Comparison of ENCODE assay signal across 1 cellular context in the genomic region with DNA sequence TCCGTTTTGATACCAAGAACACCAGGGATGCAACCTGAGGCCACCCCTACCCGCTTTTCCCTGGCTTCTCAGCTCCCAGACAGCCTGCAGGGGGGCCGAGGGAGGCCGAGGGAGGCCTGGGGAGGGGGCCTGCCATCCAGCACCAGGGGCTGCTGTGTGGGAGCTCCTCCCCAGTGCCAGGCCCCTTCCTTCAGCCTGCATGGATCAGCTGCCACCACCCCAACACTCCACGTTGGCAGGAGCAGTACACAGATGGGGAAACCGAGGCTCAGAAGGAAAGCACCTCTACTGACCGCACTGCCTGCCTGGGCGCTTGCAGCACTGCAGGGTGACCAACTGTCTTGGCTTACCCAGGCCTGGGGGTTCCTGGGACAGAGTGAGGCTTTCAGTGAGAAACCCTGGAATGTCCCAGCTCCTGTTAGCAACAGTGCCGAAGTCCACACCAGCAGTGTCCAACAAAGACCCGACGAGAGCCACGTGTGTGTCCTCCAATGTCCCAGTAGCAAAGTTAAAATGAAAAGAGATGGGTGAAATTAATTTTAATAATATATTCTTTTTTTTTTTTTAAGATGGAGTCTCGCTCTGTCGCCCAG.
A peak's percentile ranks its signal among the peaks of the same experiment; 100 is the strongest.
TF ChIP-seq lines count a peak whose summit lies in the region.

No MANE protein-coding gene starts in this region.

TF ChIP-seq in HepG2, 621 proteins besides CTCF, POLR2A, EP300 and RAD21 (continues in another document):
- TF ChIP-seq MIXL1 (CRISPR knock-in tag; IDR thresholded peaks at IDR 0.05) (0 out of 2 replicates have a peak, but pooled peaks have one; percentile 24), ZMYM2 (CRISPR knock-in tag; IDR thresholded peaks at IDR 0.05) (no peak), MAFF (IDR thresholded peaks at IDR 0.05; ENCODE audit: low read depth, low read length) (no peak), ZNF644 (CRISPR knock-in tag; IDR thresholded peaks at IDR 0.05; ENCODE audit: low read depth) (0 out of 2 replicates have a peak, but pooled peaks have one; percentile 20), ELF3 (CRISPR knock-in tag; IDR thresholded peaks at IDR 0.05) (no peak), ZNF629 (CRISPR knock-in tag; conservative IDR thresholded peaks at IDR 0.05) (peak; percentile 9; the same call in 1 of the 2 replicates), ZNF737 (CRISPR knock-in tag; IDR thresholded peaks at IDR 0.05; ENCODE audit: borderline replicate concordance) (no peak), MAZ (IDR thresholded peaks at IDR 0.05; ENCODE audit: borderline replicate concordance, low read depth, low read length) (no peak), MAZ (CRISPR knock-in tag; IDR thresholded peaks at IDR 0.05; ENCODE audit: low read depth) (no peak), KMT2A (CRISPR knock-in tag; IDR thresholded peaks at IDR 0.05) (no peak), FOXK1 (CRISPR knock-in tag; IDR thresholded peaks at IDR 0.05; ENCODE audit: borderline replicate concordance, low read depth) (peak; percentile 30; the same call in 1 of the 2 replicates), SOX6 (IDR thresholded peaks at IDR 0.05) (no peak), SOX6 (CRISPR knock-in tag; IDR thresholded peaks at IDR 0.05) (no peak), ZNF274 (CRISPR knock-in tag; IDR thresholded peaks at IDR 0.05) (0 out of 2 replicates have a peak, but pooled peaks have one; percentile 8), MED1 (CRISPR knock-in tag; IDR thresholded peaks at IDR 0.05) (peak; percentile 42), RAD51 (IDR thresholded peaks at IDR 0.05; ENCODE audit: borderline replicate concordance) (no peak), HNRNPUL1 (IDR thresholded peaks at IDR 0.05; ENCODE audit: low read depth, low read length) (no peak), ZNF34 (CRISPR knock-in tag; IDR thresholded peaks at IDR 0.05; ENCODE audit: borderline replicate concordance) (no peak), CHD4 (IDR thresholded peaks at IDR 0.05; ENCODE audit: borderline replicate concordance, low read length) (0 out of 2 replicates have a peak, but pooled peaks have one; percentile 36), KDM6A (CRISPR knock-in tag; IDR thresholded peaks at IDR 0.05; ENCODE audit: low read depth) (peak; percentile 72), ZNF772 (CRISPR knock-in tag; IDR thresholded peaks at IDR 0.05) (no peak), STAG1 (CRISPR knock-in tag; IDR thresholded peaks at IDR 0.05) (no peak), FOSL2 (CRISPR knock-in tag; IDR thresholded peaks at IDR 0.05) (0 out of 2 replicates have a peak, but pooled peaks have one; percentile 11)
- TF ChIP-seq, protein P1, sequence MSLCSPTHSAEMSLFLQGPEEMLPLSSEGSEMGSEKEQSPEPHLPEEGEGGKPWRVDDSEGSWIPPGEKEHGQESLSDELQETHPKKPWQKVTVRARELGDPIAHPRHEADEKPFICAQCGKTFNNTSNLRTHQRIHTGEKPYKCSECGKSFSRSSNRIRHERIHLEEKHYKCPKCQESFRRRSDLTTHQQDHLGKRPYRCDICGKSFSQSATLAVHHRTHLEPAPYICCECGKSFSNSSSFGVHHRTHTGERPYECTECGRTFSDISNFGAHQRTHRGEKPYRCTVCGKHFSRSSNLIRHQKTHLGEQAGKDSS (CRISPR knock-in tag; IDR thresholded peaks at IDR 0.05; ENCODE audit: borderline replicate concordance, low read depth) = peak; percentile 60; the same call in 1 of the 2 replicates
- TF ChIP-seq, protein P2, sequence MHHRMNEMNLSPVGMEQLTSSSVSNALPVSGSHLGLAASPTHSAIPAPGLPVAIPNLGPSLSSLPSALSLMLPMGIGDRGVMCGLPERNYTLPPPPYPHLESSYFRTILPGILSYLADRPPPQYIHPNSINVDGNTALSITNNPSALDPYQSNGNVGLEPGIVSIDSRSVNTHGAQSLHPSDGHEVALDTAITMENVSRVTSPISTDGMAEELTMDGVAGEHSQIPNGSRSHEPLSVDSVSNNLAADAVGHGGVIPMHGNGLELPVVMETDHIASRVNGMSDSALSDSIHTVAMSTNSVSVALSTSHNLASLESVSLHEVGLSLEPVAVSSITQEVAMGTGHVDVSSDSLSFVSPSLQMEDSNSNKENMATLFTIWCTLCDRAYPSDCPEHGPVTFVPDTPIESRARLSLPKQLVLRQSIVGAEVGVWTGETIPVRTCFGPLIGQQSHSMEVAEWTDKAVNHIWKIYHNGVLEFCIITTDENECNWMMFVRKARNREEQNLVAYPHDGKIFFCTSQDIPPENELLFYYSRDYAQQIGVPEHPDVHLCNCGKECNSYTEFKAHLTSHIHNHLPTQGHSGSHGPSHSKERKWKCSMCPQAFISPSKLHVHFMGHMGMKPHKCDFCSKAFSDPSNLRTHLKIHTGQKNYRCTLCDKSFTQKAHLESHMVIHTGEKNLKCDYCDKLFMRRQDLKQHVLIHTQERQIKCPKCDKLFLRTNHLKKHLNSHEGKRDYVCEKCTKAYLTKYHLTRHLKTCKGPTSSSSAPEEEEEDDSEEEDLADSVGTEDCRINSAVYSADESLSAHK (CRISPR knock-in tag; IDR thresholded peaks at IDR 0.05; ENCODE audit: borderline replicate concordance) = no peak
- TF ChIP-seq, protein P3, sequence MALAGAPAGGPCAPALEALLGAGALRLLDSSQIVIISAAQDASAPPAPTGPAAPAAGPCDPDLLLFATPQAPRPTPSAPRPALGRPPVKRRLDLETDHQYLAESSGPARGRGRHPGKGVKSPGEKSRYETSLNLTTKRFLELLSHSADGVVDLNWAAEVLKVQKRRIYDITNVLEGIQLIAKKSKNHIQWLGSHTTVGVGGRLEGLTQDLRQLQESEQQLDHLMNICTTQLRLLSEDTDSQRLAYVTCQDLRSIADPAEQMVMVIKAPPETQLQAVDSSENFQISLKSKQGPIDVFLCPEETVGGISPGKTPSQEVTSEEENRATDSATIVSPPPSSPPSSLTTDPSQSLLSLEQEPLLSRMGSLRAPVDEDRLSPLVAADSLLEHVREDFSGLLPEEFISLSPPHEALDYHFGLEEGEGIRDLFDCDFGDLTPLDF (CRISPR knock-in tag; IDR thresholded peaks at IDR 0.05) = no peak
- TF ChIP-seq, protein P4, sequence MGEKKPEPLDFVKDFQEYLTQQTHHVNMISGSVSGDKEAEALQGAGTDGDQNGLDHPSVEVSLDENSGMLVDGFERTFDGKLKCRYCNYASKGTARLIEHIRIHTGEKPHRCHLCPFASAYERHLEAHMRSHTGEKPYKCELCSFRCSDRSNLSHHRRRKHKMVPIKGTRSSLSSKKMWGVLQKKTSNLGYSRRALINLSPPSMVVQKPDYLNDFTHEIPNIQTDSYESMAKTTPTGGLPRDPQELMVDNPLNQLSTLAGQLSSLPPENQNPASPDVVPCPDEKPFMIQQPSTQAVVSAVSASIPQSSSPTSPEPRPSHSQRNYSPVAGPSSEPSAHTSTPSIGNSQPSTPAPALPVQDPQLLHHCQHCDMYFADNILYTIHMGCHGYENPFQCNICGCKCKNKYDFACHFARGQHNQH (CRISPR knock-in tag; IDR thresholded peaks at IDR 0.05) = peak; percentile 58; the same call in 1 of the 2 replicates
- TF ChIP-seq, protein P5, sequence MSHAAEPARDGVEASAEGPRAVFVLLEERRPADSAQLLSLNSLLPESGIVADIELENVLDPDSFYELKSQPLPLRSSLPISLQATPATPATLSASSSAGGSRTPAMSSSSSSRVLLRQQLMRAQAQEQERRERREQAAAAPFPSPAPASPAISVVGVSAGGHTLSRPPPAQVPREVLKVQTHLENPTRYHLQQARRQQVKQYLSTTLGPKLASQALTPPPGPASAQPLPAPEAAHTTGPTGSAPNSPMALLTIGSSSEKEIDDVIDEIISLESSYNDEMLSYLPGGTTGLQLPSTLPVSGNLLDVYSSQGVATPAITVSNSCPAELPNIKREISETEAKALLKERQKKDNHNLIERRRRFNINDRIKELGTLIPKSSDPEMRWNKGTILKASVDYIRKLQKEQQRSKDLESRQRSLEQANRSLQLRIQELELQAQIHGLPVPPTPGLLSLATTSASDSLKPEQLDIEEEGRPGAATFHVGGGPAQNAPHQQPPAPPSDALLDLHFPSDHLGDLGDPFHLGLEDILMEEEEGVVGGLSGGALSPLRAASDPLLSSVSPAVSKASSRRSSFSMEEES (CRISPR knock-in tag; IDR thresholded peaks at IDR 0.05) = peak; percentile 45; the same call in 1 of the 2 replicates
- TF ChIP-seq, protein P6, sequence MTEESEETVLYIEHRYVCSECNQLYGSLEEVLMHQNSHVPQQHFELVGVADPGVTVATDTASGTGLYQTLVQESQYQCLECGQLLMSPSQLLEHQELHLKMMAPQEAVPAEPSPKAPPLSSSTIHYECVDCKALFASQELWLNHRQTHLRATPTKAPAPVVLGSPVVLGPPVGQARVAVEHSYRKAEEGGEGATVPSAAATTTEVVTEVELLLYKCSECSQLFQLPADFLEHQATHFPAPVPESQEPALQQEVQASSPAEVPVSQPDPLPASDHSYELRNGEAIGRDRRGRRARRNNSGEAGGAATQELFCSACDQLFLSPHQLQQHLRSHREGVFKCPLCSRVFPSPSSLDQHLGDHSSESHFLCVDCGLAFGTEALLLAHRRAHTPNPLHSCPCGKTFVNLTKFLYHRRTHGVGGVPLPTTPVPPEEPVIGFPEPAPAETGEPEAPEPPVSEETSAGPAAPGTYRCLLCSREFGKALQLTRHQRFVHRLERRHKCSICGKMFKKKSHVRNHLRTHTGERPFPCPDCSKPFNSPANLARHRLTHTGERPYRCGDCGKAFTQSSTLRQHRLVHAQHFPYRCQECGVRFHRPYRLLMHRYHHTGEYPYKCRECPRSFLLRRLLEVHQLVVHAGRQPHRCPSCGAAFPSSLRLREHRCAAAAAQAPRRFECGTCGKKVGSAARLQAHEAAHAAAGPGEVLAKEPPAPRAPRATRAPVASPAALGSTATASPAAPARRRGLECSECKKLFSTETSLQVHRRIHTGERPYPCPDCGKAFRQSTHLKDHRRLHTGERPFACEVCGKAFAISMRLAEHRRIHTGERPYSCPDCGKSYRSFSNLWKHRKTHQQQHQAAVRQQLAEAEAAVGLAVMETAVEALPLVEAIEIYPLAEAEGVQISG (CRISPR knock-in tag; IDR thresholded peaks at IDR 0.05) = peak; percentile 42; the same call in 1 of the 2 replicates
- TF ChIP-seq, protein P7, sequence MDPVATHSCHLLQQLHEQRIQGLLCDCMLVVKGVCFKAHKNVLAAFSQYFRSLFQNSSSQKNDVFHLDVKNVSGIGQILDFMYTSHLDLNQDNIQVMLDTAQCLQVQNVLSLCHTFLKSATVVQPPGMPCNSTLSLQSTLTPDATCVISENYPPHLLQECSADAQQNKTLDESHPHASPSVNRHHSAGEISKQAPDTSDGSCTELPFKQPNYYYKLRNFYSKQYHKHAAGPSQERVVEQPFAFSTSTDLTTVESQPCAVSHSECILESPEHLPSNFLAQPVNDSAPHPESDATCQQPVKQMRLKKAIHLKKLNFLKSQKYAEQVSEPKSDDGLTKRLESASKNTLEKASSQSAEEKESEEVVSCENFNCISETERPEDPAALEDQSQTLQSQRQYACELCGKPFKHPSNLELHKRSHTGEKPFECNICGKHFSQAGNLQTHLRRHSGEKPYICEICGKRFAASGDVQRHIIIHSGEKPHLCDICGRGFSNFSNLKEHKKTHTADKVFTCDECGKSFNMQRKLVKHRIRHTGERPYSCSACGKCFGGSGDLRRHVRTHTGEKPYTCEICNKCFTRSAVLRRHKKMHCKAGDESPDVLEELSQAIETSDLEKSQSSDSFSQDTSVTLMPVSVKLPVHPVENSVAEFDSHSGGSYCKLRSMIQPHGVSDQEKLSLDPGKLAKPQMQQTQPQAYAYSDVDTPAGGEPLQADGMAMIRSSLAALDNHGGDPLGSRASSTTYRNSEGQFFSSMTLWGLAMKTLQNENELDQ (CRISPR knock-in tag; IDR thresholded peaks at IDR 0.05; ENCODE audit: borderline replicate concordance) = no peak
- TF ChIP-seq, protein P8, sequence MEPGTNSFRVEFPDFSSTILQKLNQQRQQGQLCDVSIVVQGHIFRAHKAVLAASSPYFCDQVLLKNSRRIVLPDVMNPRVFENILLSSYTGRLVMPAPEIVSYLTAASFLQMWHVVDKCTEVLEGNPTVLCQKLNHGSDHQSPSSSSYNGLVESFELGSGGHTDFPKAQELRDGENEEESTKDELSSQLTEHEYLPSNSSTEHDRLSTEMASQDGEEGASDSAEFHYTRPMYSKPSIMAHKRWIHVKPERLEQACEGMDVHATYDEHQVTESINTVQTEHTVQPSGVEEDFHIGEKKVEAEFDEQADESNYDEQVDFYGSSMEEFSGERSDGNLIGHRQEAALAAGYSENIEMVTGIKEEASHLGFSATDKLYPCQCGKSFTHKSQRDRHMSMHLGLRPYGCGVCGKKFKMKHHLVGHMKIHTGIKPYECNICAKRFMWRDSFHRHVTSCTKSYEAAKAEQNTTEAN (CRISPR knock-in tag; conservative IDR thresholded peaks at IDR 0.05) = peak; percentile 36; the same call in 1 of the 2 replicates
- TF ChIP-seq, protein P9, sequence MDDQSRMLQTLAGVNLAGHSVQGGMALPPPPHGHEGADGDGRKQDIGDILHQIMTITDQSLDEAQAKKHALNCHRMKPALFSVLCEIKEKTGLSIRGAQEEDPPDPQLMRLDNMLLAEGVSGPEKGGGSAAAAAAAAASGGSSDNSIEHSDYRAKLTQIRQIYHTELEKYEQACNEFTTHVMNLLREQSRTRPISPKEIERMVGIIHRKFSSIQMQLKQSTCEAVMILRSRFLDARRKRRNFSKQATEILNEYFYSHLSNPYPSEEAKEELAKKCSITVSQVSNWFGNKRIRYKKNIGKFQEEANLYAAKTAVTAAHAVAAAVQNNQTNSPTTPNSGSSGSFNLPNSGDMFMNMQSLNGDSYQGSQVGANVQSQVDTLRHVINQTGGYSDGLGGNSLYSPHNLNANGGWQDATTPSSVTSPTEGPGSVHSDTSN (CRISPR knock-in tag; IDR thresholded peaks at IDR 0.05; ENCODE audit: borderline replicate concordance) = no peak
